Comparison of ENCODE assay signal across 1 cellular context in genomic region chr16:2427526-2427925, GRCh38.
TF ChIP-seq lines count a peak whose summit lies in the region.

No MANE protein-coding gene starts in this region.

TF ChIP-seq in GM23338, 12 proteins besides CTCF, POLR2A, EP300 and RAD21:
- TF ChIP-seq, protein P1, sequence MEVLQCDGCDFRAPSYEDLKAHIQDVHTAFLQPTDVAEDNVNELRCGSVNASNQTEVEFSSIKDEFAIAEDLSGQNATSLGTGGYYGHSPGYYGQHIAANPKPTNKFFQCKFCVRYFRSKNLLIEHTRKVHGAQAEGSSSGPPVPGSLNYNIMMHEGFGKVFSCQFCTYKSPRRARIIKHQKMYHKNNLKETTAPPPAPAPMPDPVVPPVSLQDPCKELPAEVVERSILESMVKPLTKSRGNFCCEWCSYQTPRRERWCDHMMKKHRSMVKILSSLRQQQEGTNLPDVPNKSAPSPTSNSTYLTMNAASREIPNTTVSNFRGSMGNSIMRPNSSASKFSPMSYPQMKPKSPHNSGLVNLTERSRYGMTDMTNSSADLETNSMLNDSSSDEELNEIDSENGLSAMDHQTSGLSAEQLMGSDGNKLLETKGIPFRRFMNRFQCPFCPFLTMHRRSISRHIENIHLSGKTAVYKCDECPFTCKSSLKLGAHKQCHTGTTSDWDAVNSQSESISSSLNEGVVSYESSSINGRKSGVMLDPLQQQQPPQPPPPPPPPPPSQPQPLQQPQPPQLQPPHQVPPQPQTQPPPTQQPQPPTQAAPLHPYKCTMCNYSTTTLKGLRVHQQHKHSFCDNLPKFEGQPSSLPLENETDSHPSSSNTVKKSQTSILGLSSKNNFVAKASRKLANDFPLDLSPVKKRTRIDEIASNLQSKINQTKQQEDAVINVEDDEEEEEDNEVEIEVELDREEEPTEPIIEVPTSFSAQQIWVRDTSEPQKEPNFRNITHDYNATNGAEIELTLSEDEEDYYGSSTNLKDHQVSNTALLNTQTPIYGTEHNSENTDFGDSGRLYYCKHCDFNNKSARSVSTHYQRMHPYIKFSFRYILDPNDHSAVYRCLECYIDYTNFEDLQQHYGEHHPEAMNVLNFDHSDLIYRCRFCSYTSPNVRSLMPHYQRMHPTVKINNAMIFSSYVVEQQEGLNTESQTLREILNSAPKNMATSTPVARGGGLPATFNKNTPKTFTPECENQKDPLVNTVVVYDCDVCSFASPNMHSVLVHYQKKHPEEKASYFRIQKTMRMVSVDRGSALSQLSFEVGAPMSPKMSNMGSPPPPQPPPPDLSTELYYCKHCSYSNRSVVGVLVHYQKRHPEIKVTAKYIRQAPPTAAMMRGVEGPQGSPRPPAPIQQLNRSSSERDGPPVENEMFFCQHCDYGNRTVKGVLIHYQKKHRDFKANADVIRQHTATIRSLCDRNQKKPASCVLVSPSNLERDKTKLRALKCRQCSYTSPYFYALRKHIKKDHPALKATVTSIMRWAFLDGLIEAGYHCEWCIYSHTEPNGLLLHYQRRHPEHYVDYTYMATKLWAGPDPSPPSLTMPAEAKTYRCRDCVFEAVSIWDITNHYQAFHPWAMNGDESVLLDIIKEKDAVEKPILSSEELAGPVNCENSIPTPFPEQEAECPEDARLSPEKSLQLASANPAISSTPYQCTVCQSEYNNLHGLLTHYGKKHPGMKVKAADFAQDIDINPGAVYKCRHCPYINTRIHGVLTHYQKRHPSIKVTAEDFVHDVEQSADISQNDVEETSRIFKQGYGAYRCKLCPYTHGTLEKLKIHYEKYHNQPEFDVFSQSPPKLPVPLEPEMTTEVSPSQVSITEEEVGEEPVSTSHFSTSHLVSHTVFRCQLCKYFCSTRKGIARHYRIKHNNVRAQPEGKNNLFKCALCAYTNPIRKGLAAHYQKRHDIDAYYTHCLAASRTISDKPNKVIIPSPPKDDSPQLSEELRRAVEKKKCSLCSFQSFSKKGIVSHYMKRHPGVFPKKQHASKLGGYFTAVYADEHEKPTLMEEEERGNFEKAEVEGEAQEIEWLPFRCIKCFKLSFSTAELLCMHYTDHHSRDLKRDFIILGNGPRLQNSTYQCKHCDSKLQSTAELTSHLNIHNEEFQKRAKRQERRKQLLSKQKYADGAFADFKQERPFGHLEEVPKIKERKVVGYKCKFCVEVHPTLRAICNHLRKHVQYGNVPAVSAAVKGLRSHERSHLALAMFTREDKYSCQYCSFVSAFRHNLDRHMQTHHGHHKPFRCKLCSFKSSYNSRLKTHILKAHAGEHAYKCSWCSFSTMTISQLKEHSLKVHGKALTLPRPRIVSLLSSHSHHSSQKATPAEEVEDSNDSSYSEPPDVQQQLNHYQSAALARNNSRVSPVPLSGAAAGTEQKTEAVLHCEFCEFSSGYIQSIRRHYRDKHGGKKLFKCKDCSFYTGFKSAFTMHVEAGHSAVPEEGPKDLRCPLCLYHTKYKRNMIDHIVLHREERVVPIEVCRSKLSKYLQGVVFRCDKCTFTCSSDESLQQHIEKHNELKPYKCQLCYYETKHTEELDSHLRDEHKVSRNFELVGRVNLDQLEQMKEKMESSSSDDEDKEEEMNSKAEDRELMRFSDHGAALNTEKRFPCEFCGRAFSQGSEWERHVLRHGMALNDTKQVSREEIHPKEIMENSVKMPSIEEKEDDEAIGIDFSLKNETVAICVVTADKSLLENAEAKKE (CRISPR knock-in tag; IDR thresholded peaks at IDR 0.05): no peak
- no peak for TF ChIP-seq ETS1 (IDR thresholded peaks at IDR 0.05)
- no peak for TF ChIP-seq ZNF114 (CRISPR knock-in tag; IDR thresholded peaks at IDR 0.05)
